9 cellular contexts compared by ENCODE assay signal in the genomic region with DNA sequence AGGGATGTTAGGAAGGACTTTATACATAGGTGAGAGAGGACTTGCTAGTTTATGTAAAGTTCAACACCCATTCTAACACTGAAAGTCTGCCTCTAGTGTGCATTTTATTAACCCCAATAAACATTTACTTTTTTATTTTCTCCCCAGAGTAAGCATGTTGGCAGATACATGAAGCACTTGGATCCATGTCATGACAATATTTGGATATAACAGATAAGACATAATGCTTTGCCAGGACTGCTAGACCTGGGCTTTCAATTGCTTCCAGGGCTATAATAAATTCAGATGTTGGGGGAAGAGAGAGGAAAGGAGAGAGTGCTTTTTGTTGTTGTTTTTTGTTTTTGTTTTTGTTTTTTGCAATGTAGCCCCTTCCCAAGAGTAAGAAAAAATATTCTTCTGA.
"Had no signal": no experiment of that assay in that cellular context is flagged by ENCODE, and none has a peak within 500 bp of the region (broad histone marks: within the 10 kb centered on the region; RNA-seq: fewer than 3 reads in every experiment).

No MANE protein-coding gene starts in this region.

- ATAC-seq: HCT116, K562 had no signal

- H3K36me3 ChIP-seq: HAP-1 had no signal

- H3K9me3 ChIP-seq: HAP-1 had no signal

- FAIRE-seq: K562 had no signal

- H3K4me3 ChIP-seq: GM23248, HAP-1, K562 had no signal

- H2AFZ ChIP-seq: GM23248 had no signal

- DNase-seq: GM23248, GOT3, H7, HFFc6, IMR-90 had no signal

- H3K9ac ChIP-seq: GM23248 had no signal

- H3K27ac ChIP-seq: GM23248, HL-60 had no signal

- H3K4me1 ChIP-seq: HAP-1 had no signal
